7 cellular contexts compared by ENCODE assay signal in genomic region chr21:46286668-46286982, GRCh38. TPM values are rescaled to one million over a fixed set of nuclear protein-coding genes. Genes with fewer than 3 reads are reported as not detected.
A peak's percentile ranks its signal among the peaks of the same experiment; 100 is the strongest.
DNase-seq lines count a peak whose midpoint lies in the region; ATAC-seq and TF ChIP-seq lines count a peak whose summit lies in the region.

No MANE protein-coding gene starts in this region.

- TF ChIP-seq POLR2A in ovary (IDR thresholded peaks at IDR 0.05), result no peak

- peaks cover 32% of the 10 kb centered on the region for H3K4me1 Mint-ChIP-seq in endothelial cell (ENCODE audit: unreplicated experiment)

- H3K9me3 Mint-ChIP-seq in endothelial cell (ENCODE audit: unreplicated experiment), result no peaks in the 10 kb centered on the region

- peaks cover 29% of the 10 kb centered on the region for H3K36me3 Mint-ChIP-seq in endothelial cell (ENCODE audit: low read depth, unreplicated experiment)

- 0 to 1% (median 0%) methylated on average over 12 of the region's 12 CpGs for WGBS in ovary, 3 donors

- H3K36me3 ChIP-seq in ovary, result no peaks in the 10 kb centered on the region

- H3K27me3 Mint-ChIP-seq in endothelial cell (ENCODE audit: unreplicated experiment), result peaks cover 13% of the 10 kb centered on the region

- H3K4me3 Mint-ChIP-seq in endothelial cell (ENCODE audit: unreplicated experiment), result peak overlapping the region; percentile 93

- H3K27ac ChIP-seq in ovary, result peak overlapping the region; percentile 76 to 93

- no peaks in the 10 kb centered on the region for H3K9me3 ChIP-seq in ovary

- H3K27me3 ChIP-seq in ovary, result no peaks in the 10 kb centered on the region

- peaks cover 17% of the 10 kb centered on the region for H3K4me1 ChIP-seq in ovary (ENCODE audit: insufficient read depth)

- ATAC-seq in GM19035 (IDR thresholded peaks at IDR 0.05; ENCODE audit: unreplicated experiment) (peak; percentile 1), omental fat pad (ENCODE audit: low FRiP score) (no peak)

- TF ChIP-seq CTCF in endothelial cell (IDR thresholded peaks at IDR 0.05; ENCODE audit: unreplicated experiment) (no peak), ovary (IDR thresholded peaks at IDR 0.05) (no peak), omental fat pad (IDR thresholded peaks at IDR 0.05) (no peak)

- intact Hi-C loops in ovary (cut with DNase I), result loop anchor here in 2 of 4 donors (5.0 to 10.0 kb wide), 2 partner anchors 62 to 134 kb away; partner anchors contain the start of gene LSS (in 1 of the 2)

- peak; percentile 31 for DNase-seq in NOMO-1 treated with dmso at 0.1 percent for 144 hours (lab: John Stamatoyannopoulos, UW; ENCODE audit: unreplicated experiment)
- DNase-seq in endothelial cell (ENCODE audit: low spot score), result no peak
- no peak for DNase-seq in ovary
- no peak for DNase-seq in RPMI8226
- no peak for DNase-seq in omental fat pad (ENCODE audit: low spot score)
- no peak for DNase-seq in amniotic stem cell (lab: John Stamatoyannopoulos, UW)

- H3K4me3 ChIP-seq in ovary, result peak overlapping the region; percentile 93

- peak overlapping the region; percentile 99 for H3K27ac Mint-ChIP-seq in endothelial cell (ENCODE audit: unreplicated experiment)

- TF ChIP-seq EP300 in ovary (IDR thresholded peaks at IDR 0.05), result no peak

RNA-seq across cellular contexts. Expression of gene YBEY, which starts 0.5 kb away (rescaled TPM):
- total RNA-seq in endothelial cell (ENCODE audit: unreplicated experiment) (7.0 TPM), ovary (10 to 100 TPM; 10.7 to 22.6 (median 14.9) TPM), omental fat pad (10 to 100 TPM in 1 of 4 donors, 1 to 10 TPM in 3; 5.4 to 12.7 (median 9.3) TPM)
- 10 to 100 TPM; 16.4 to 27.9 TPM for polyA plus RNA-seq in ovary

RNA-seq across cellular contexts. Expression of gene MCM3AP, which starts 1.2 kb away (rescaled TPM):
- 92.1 TPM for total RNA-seq in endothelial cell (ENCODE audit: unreplicated experiment)
- total RNA-seq in ovary, result 10 to 100 TPM; 58.2 to 89.3 (median 84.5) TPM
- polyA plus RNA-seq in ovary, result 10 to 100 TPM; 35.9 to 50.4 TPM
- 100 to 1,000 TPM in 1 of 4 donors, 10 to 100 TPM in 3; 63.8 to 129 (median 76.6) TPM for total RNA-seq in omental fat pad

RNA-seq across cellular contexts. Expression of gene C21orf58, which starts 37.0 kb away (rescaled TPM):
- 5.9 TPM for total RNA-seq in endothelial cell (ENCODE audit: unreplicated experiment)
- 10 to 100 TPM in 1 of 7 donors, 1 to 10 TPM in 6; 1.6 to 26.8 (median 2.3) TPM for total RNA-seq in ovary
- 1 to 10 TPM in 1 of 2 donors, under 1 TPM in 1; 0.63 to 2.7 TPM for polyA plus RNA-seq in ovary
- 1 to 10 TPM in 2 of 4 donors, under 1 TPM in 2; 0.44 to 2.4 (median 0.91) TPM for total RNA-seq in omental fat pad

RNA-seq across cellular contexts. Expression of gene PCNT, which starts 37.3 kb away (rescaled TPM):
- total RNA-seq in endothelial cell (ENCODE audit: unreplicated experiment) (36.0 TPM), ovary (10 to 100 TPM; 14.7 to 28.2 (median 24.0) TPM), omental fat pad (10 to 100 TPM; 23.0 to 51.7 (median 24.4) TPM)
- polyA plus RNA-seq in ovary, result 10 to 100 TPM; 11.1 to 11.4 TPM

RNA-seq across cellular contexts. Expression of gene LSS, which starts 58.1 kb away (rescaled TPM):
- total RNA-seq in endothelial cell (ENCODE audit: unreplicated experiment) (157 TPM), ovary (100 to 1,000 TPM in 2 of 7 donors, 10 to 100 TPM in 5; 33.2 to 201 (median 80.9) TPM), omental fat pad (100 to 1,000 TPM in 2 of 4 donors, 10 to 100 TPM in 2; 94.8 to 122 (median 108) TPM)
- 10 to 100 TPM; 19.8 to 49.8 TPM for polyA plus RNA-seq in ovary
